In genomic region chr2:186862869-186863709, GRCh38 we compare ENCODE assay signal across 9 cellular contexts. TPM values are rescaled to one million over a fixed set of nuclear protein-coding genes. Genes with fewer than 3 reads are reported as not detected.
DNase-seq lines count a peak whose midpoint lies in the region; ATAC-seq and TF ChIP-seq lines count a peak whose summit lies in the region.
"Had no signal": no experiment of that assay in that cellular context is flagged by ENCODE, and none has a peak within 500 bp of the region (broad histone marks: within the 10 kb centered on the region; RNA-seq: fewer than 3 reads in every experiment).

No MANE protein-coding gene starts in this region.

- H3K4me1 ChIP-seq in right cardiac atrium (ENCODE audit: control insufficient read depth, insufficient read depth, low read length) (no peaks in the 10 kb centered on the region), tibial artery (no peaks in the 10 kb centered on the region)

- no peaks in the 10 kb centered on the region for H3K4me1 Mint-ChIP-seq in Calu3 (ENCODE audit: low read depth, unreplicated experiment)
- H3K4me1 Mint-ChIP-seq in activated T-helper 1 cell treated with anti-CD3 and anti-CD28 coated beads, Interleukin-12 subunit alpha, Interleukin-12 subunit beta, Interleukin-2, Interleukin-4 antibody, amounts not matched to agents 30 ng/mL and 10 ng/mL and 1 ng/mL, durations not matched to agents 14 hours and 24 hours and 36 hours (ENCODE audit: low read depth), result no peaks in the 10 kb centered on the region
- H3K4me1 Mint-ChIP-seq: memory B cell had no signal

- no peak for DNase-seq in Calu3
- DNase-seq in GM20000 (ENCODE audit: low spot score), result peak; percentile 29
- DNase-seq in LHCN-M2 (ENCODE audit: low read depth), result peak; percentile 56
- no peak for DNase-seq in right cardiac atrium
- no peak for DNase-seq in tibial artery
- DNase-seq in activated T-helper 1 cell treated with anti-CD3 and anti-CD28 coated beads, Interleukin-12 subunit alpha, Interleukin-12 subunit beta, Interleukin-2, Interleukin-4 antibody, amounts not matched to agents 30 ng/mL and 10 ng/mL and 1 ng/mL, durations not matched to agents 14 hours and 24 hours and 36 hours (ENCODE audit: low spot score), result no peak
- no peak for DNase-seq in activated T-cell treated with anti-CD3 and anti-CD28 coated beads, Interleukin-2, amount 50 U/mL, for 1 hour

- WGBS in right cardiac atrium, result under 1% methylated on average over 2 of the region's 2 CpGs

- intact Hi-C loops in Calu3 (cut with micrococcal nuclease; ENCODE audit: unreplicated experiment) (loop anchor here (1.0 to 2.0 kb wide), 2 partner anchors 436 to 590 kb away; no protein-coding TSS in a partner anchor), right cardiac atrium (cut with DNase I) (loop anchor here (5.0 to 10.0 kb wide), 4 partner anchors 442 to 594 kb away; no protein-coding TSS in a partner anchor), tibial artery (cut with DNase I; ENCODE audit: low total_unique reads) (loop anchor here (5.0 kb wide), 1 partner anchor 589 kb away; no protein-coding TSS in a partner anchor)
- intact Hi-C loops in activated T-helper 1 cell treated with anti-CD3 and anti-CD28 coated beads, Interleukin-12 subunit alpha, Interleukin-12 subunit beta, Interleukin-2, Interleukin-4 antibody, amounts not matched to agents 30 ng/mL and 10 ng/mL and 1 ng/mL, durations not matched to agents 14 hours and 24 hours and 36 hours (cut with micrococcal nuclease), result no loop called here

- no peaks in the 10 kb centered on the region for H3K9me3 Mint-ChIP-seq in Calu3 (ENCODE audit: low read depth, unreplicated experiment)
- H3K9me3 Mint-ChIP-seq in activated T-helper 1 cell treated with anti-CD3 and anti-CD28 coated beads, Interleukin-12 subunit alpha, Interleukin-12 subunit beta, Interleukin-2, Interleukin-4 antibody, amounts not matched to agents 30 ng/mL and 10 ng/mL and 1 ng/mL, durations not matched to agents 14 hours and 24 hours and 36 hours, result no peaks in the 10 kb centered on the region
- H3K9me3 Mint-ChIP-seq: memory B cell had no signal

- H3K4me3 ChIP-seq in WI38 (ENCODE audit: low read depth, low read length) (no peak overlapping the region), right cardiac atrium (ENCODE audit: low read length) (no peak overlapping the region), tibial artery (no peak overlapping the region)

- H3K27me3 Mint-ChIP-seq in Calu3 (ENCODE audit: unreplicated experiment), result no peaks in the 10 kb centered on the region
- H3K27me3 Mint-ChIP-seq in activated T-helper 1 cell treated with anti-CD3 and anti-CD28 coated beads, Interleukin-12 subunit alpha, Interleukin-12 subunit beta, Interleukin-2, Interleukin-4 antibody, amounts not matched to agents 30 ng/mL and 10 ng/mL and 1 ng/mL, durations not matched to agents 14 hours and 24 hours and 36 hours (ENCODE audit: insufficient read depth), result peaks cover 2% of the 10 kb centered on the region
- H3K27me3 Mint-ChIP-seq: memory B cell had no signal

- H3K9me3 ChIP-seq in right cardiac atrium (ENCODE audit: control insufficient read depth, low read length) (no peaks in the 10 kb centered on the region), tibial artery (no peaks in the 10 kb centered on the region)

- CTCF ChIA-PET in Calu3 (lab: Charles Lee), result interaction anchor here (0.6 to 1.3 kb wide), 8 partner anchors 40 to 637 kb away, joined by 3 to 18 read pairs (median 4); partner anchors contain the start of gene CALCRL

- TF ChIP-seq CTCF in Calu3 (IDR thresholded peaks at IDR 0.05; ENCODE audit: unreplicated experiment) (peak; percentile 71), GM20000 (IDR thresholded peaks at IDR 0.05; ENCODE audit: extremely low read depth, missing control alignments) (peak; percentile 32), WI38 (IDR thresholded peaks at IDR 0.05; ENCODE audit: low read depth, low read length) (peak; percentile 34; the same call in 1 of the 2 replicates), tibial artery (IDR thresholded peaks at IDR 0.05) (peak; percentile 73 to 83)

- H3K27me3 ChIP-seq in right cardiac atrium (ENCODE audit: control insufficient read depth, insufficient read depth) (no peaks in the 10 kb centered on the region), tibial artery (no peaks in the 10 kb centered on the region)

- ATAC-seq in right cardiac atrium, result peak; percentile 51 to 61

- H3K36me3 ChIP-seq in tibial artery, result no peaks in the 10 kb centered on the region

- no peak overlapping the region for H3K27ac Mint-ChIP-seq in Calu3 (ENCODE audit: unreplicated experiment)
- no peak overlapping the region for H3K27ac Mint-ChIP-seq in activated T-helper 1 cell treated with anti-CD3 and anti-CD28 coated beads, Interleukin-12 subunit alpha, Interleukin-12 subunit beta, Interleukin-2, Interleukin-4 antibody, amounts not matched to agents 30 ng/mL and 10 ng/mL and 1 ng/mL, durations not matched to agents 14 hours and 24 hours and 36 hours
- H3K27ac Mint-ChIP-seq: memory B cell had no signal

- BruUV-seq in Calu3 (replicated peaks; lab: Mats Ljungman, UMichigan), result no TSS peak

- H3K27ac ChIP-seq in right cardiac atrium (ENCODE audit: low read length) (no peak overlapping the region), tibial artery (no peak overlapping the region)

- no peaks in the 10 kb centered on the region for H3K36me3 Mint-ChIP-seq in Calu3 (ENCODE audit: insufficient read depth, unreplicated experiment)
- H3K36me3 Mint-ChIP-seq in activated T-helper 1 cell treated with anti-CD3 and anti-CD28 coated beads, Interleukin-12 subunit alpha, Interleukin-12 subunit beta, Interleukin-2, Interleukin-4 antibody, amounts not matched to agents 30 ng/mL and 10 ng/mL and 1 ng/mL, durations not matched to agents 14 hours and 24 hours and 36 hours (ENCODE audit: low read depth), result no peaks in the 10 kb centered on the region
- H3K36me3 Mint-ChIP-seq: memory B cell had no signal

- no peak overlapping the region for H3K4me3 Mint-ChIP-seq in Calu3 (ENCODE audit: low read depth, unreplicated experiment)
- no peak overlapping the region for H3K4me3 Mint-ChIP-seq in activated T-helper 1 cell treated with anti-CD3 and anti-CD28 coated beads, Interleukin-12 subunit alpha, Interleukin-12 subunit beta, Interleukin-2, Interleukin-4 antibody, amounts not matched to agents 30 ng/mL and 10 ng/mL and 1 ng/mL, durations not matched to agents 14 hours and 24 hours and 36 hours
- H3K4me3 Mint-ChIP-seq: memory B cell had no signal

RNA-seq across cellular contexts. Expression of gene ZSWIM2, which starts 14.1 kb away (rescaled TPM):
- total RNA-seq in Calu3 (2022), result not detected in 2 replicates
- total RNA-seq in LHCN-M2 (2014; rRNA removed), result 0.06 TPM in 1 of 2 replicates, not detected in the other
- polyA plus RNA-seq in LHCN-M2 (2012), result not detected
- not detected for total RNA-seq in right cardiac atrium
- polyA plus RNA-seq in right cardiac atrium, result not detected
- total RNA-seq in activated T-helper 1 cell treated with anti-CD3 and anti-CD28 coated beads, Interleukin-12 subunit alpha, Interleukin-12 subunit beta, Interleukin-2, Interleukin-4 antibody, amounts not matched to agents 30 ng/mL and 10 ng/mL and 1 ng/mL, durations not matched to agents 14 hours and 24 hours and 36 hours, result not detected in 2 replicates

Comparison
In these comparisons a context has a peak if more than half of its experiments do, and no peak if none do; other contexts are left out.
1. DNase-seq: peak in GM20000 (single experiment) and LHCN-M2 (single experiment); none in Calu3 (single experiment), right cardiac atrium (0 of 3), tibial artery (0 of 2), activated T-helper 1 cell treated with anti-CD3 and anti-CD28 coated beads, Interleukin-12 subunit alpha, Interleukin-12 subunit beta, Interleukin-2, Interleukin-4 antibody, amounts not matched to agents 30 ng/mL and 10 ng/mL and 1 ng/mL, durations not matched to agents 14 hours and 24 hours and 36 hours (single experiment) and activated T-cell treated with anti-CD3 and anti-CD28 coated beads, Interleukin-2, amount 50 U/mL, for 1 hour (single experiment).
2. Peak in every context shown above with its lines, with median percentiles within 50 percentile points of each other: CTCF ChIP-seq.